In genomic region chr5:110823571-110823970, GRCh38 we compare ENCODE assay signal across 26 cellular contexts.
"Had no signal": no experiment of that assay in that cellular context is flagged by ENCODE, and none has a peak within 500 bp of the region (broad histone marks: within the 10 kb centered on the region; RNA-seq: fewer than 3 reads in every experiment).

No MANE protein-coding gene starts in this region.

- H3K4me1 ChIP-seq: left ventricle myocardium inferior, pancreas, prostate gland, spleen, tibial nerve, uterus had no signal

- H3K27ac Mint-ChIP-seq: immature natural killer cell; mesothelial cell of epicardium; naive thymus-derived CD8-positive, alpha-beta T cell; nephron; stimulated activated effector memory CD8-positive, alpha-beta T cell treated with anti-CD3 and anti-CD28 coated beads, Interleukin-12 subunit alpha, Interleukin-12 subunit beta, amount 100 ng/mL, for 72 hours; stimulated activated naive CD8-positive, alpha-beta T cell treated with anti-CD3 and anti-CD28 coated beads, Interleukin-15, amount 100 ng/mL, for 72 hours; type B pancreatic cell had no signal

- H3K36me3 ChIP-seq: pancreas, prostate gland, spleen, tibial nerve, uterus had no signal

- H3K36me3 Mint-ChIP-seq: immature natural killer cell; stimulated activated effector memory CD8-positive, alpha-beta T cell treated with anti-CD3 and anti-CD28 coated beads, Interleukin-12 subunit alpha, Interleukin-12 subunit beta, amount 100 ng/mL, for 72 hours; type B pancreatic cell had no signal

- H3K27ac ChIP-seq: left ventricle myocardium inferior, pancreas, prostate gland, spleen, tibial nerve, uterus had no signal

- H3K4me3 ChIP-seq: left ventricle myocardium inferior, lung, pancreas, prostate gland, spleen, tibial nerve, uterus had no signal

- ATAC-seq: naive thymus-derived CD8-positive, alpha-beta T cell; pancreas; right cardiac atrium; sciatic nerve; stimulated activated effector memory CD8-positive, alpha-beta T cell treated with anti-CD3 and anti-CD28 coated beads, Interleukin-12 subunit alpha, Interleukin-12 subunit beta, amount 100 ng/mL, for 72 hours; stimulated activated naive CD8-positive, alpha-beta T cell treated with anti-CD3 and anti-CD28 coated beads, Interleukin-15, amount 100 ng/mL, for 72 hours had no signal

- H3K4me1 Mint-ChIP-seq: immature natural killer cell; mesothelial cell of epicardium; naive thymus-derived CD8-positive, alpha-beta T cell; nephron; neural crest cell; stimulated activated effector memory CD8-positive, alpha-beta T cell treated with anti-CD3 and anti-CD28 coated beads, Interleukin-12 subunit alpha, Interleukin-12 subunit beta, amount 100 ng/mL, for 72 hours; stimulated activated naive CD8-positive, alpha-beta T cell treated with anti-CD3 and anti-CD28 coated beads, Interleukin-15, amount 100 ng/mL, for 72 hours had no signal

- DNase-seq: hypothalamus; immature natural killer cell; kidney; left ventricle myocardium inferior; mesendoderm; naive thymus-derived CD8-positive, alpha-beta T cell; nucleus accumbens; pancreas; retina; right cardiac atrium; small intestine; spleen; stimulated activated CD4-positive, alpha-beta T cell treated with anti-CD3 and anti-CD28 coated beads, Interleukin-4, amount 100 ng/mL, for 24 hours; stimulated activated naive CD4-positive, alpha-beta T cell treated with Interleukin-2 at 50 U/mL for 16 hours; stimulated activated naive CD8-positive, alpha-beta T cell treated with anti-CD3 and anti-CD28 coated beads, Interleukin-15, amount 100 ng/mL, for 72 hours; substantia nigra; uterus had no signal

- H3K27me3 ChIP-seq: pancreas, spleen, tibial nerve, uterus had no signal

- H3K9me3 Mint-ChIP-seq: type B pancreatic cell had no signal

- H3K27me3 Mint-ChIP-seq: type B pancreatic cell had no signal

- H3K9me3 ChIP-seq: pancreas, prostate gland had no signal

- H3K4me3 Mint-ChIP-seq: immature natural killer cell; mesothelial cell of epicardium; naive thymus-derived CD8-positive, alpha-beta T cell; nephron; neural crest cell; stimulated activated effector memory CD8-positive, alpha-beta T cell treated with anti-CD3 and anti-CD28 coated beads, Interleukin-12 subunit alpha, Interleukin-12 subunit beta, amount 100 ng/mL, for 72 hours; stimulated activated naive CD8-positive, alpha-beta T cell treated with anti-CD3 and anti-CD28 coated beads, Interleukin-15, amount 100 ng/mL, for 72 hours; type B pancreatic cell had no signal
